ENCODE assay signal across 9 cellular contexts in the genomic region with DNA sequence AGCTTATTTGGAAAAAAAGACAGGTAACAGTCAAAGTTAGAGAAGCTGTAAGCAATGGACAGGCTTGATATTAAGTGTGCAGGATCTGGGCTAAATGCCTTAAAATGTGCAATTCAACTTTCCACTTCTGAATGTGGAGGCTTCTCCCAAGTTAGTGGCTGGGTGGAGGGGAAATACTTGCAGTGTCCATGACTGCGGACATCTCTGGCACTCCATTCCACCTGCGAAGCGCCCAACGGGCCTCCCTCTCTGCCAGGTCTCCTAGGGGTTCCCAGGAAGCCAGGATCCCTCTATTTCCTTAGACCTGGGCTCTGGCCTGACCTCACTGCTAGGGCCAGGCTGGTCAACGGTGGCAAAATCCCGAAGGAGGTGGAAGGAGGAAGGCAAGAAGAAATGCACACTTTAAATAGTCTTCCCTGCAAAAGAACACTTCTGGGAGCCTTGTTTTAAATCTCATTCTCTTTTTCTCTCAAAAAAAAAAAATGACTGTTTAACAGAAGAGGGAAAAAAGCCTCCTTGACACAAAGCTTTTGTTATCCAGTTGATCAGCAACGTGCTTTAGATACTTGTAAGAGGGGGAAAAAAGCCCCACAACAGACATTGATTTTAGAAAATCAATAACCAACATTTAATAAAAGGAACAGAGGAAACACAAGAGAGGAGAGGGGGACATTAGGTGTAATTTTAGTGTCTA. TPM values are rescaled to one million over a fixed set of nuclear protein-coding genes. Genes with fewer than 3 reads are reported as not detected.
DNase-seq lines count a peak whose midpoint lies in the region; ATAC-seq and TF ChIP-seq lines count a peak whose summit lies in the region.
"Had no signal": no experiment of that assay in that cellular context is flagged by ENCODE, and none has a peak within 500 bp of the region (broad histone marks: within the 10 kb centered on the region; RNA-seq: fewer than 3 reads in every experiment).

No MANE protein-coding gene starts in this region.

- H3K4me1 Mint-ChIP-seq in GM23338, result peaks cover 51% of the 10 kb centered on the region
- peaks cover 27% of the 10 kb centered on the region for H3K4me1 Mint-ChIP-seq in activated T-helper 17 cell treated with anti-CD3 and anti-CD28 coated beads, Interleukin-2, amount 50 U/mL, for 72 hours

- no peaks in the 10 kb centered on the region for H3K9me2 ChIP-seq in GM23338 (ENCODE audit: insufficient read depth)
- no peaks in the 10 kb centered on the region for H3K9me2 ChIP-seq in OCI-LY7 (ENCODE audit: insufficient read depth, low read length)

- H3K36me3 ChIP-seq in GM23338 (ENCODE audit: insufficient read depth) (no peaks in the 10 kb centered on the region), iPS-15b (ENCODE audit: control insufficient read depth, insufficient read depth, low read length) (no peaks in the 10 kb centered on the region), skeletal muscle satellite cell (ENCODE audit: insufficient read depth, low read length) (no peaks in the 10 kb centered on the region), OCI-LY7 (ENCODE audit: insufficient read depth, low read length) (no peaks in the 10 kb centered on the region)

- no peaks in the 10 kb centered on the region; the same call in 2 of the 3 replicates for H3K36me3 Mint-ChIP-seq in GM23338 (ENCODE audit: low read depth)
- H3K36me3 Mint-ChIP-seq in activated T-helper 17 cell treated with anti-CD3 and anti-CD28 coated beads, Interleukin-2, amount 50 U/mL, for 72 hours (ENCODE audit: low read depth), result peaks cover 58% of the 10 kb centered on the region

- no peak for TF ChIP-seq CTCF in GM23338 (conservative IDR thresholded peaks at IDR 0.05; ENCODE audit: low read depth in 2 of 2)
- TF ChIP-seq CTCF in OCI-LY7 (conservative IDR thresholded peaks at IDR 0.05; ENCODE audit: low read length), result no peak

- H4K20me1 ChIP-seq in GM23338 (replicated peaks; ENCODE audit: insufficient read depth) (peaks cover 31% of the 10 kb centered on the region), OCI-LY7 (ENCODE audit: insufficient read depth, low read length) (peaks cover 20% of the 10 kb centered on the region; the same call in 1 of the 2 replicates)

- CTCF ChIA-PET in OCI-LY7 (lab: Charles Lee; ENCODE audit: unreplicated experiment), result no interaction called here

- H2AFZ ChIP-seq in GM23338 (no peak overlapping the region), OCI-LY7 (ENCODE audit: low read length) (no peak overlapping the region)

- no peak for ATAC-seq in GM23338
- no peak for ATAC-seq in activated T-helper 17 cell treated with anti-CD3 and anti-CD28 coated beads, Interleukin-2, amount 50 U/mL, for 72 hours (replicated peaks)
- ATAC-seq in GM19395 (IDR thresholded peaks at IDR 0.05; ENCODE audit: unreplicated experiment), result no peak

- H3K27me3 Mint-ChIP-seq in GM23338 (ENCODE audit: insufficient read depth, low read depth, poor library complexity), result peaks cover 68% of the 10 kb centered on the region
- peaks cover 36% of the 10 kb centered on the region for H3K27me3 Mint-ChIP-seq in activated T-helper 17 cell treated with anti-CD3 and anti-CD28 coated beads, Interleukin-2, amount 50 U/mL, for 72 hours

- BruUV-seq in OCI-LY7 (replicated peaks; lab: Mats Ljungman, UMichigan), result no TSS peak

- no peaks in the 10 kb centered on the region; the same call in 2 of the 3 replicates for H3K9me3 Mint-ChIP-seq in GM23338
- no peaks in the 10 kb centered on the region for H3K9me3 Mint-ChIP-seq in activated T-helper 17 cell treated with anti-CD3 and anti-CD28 coated beads, Interleukin-2, amount 50 U/mL, for 72 hours

- H3K27me3 ChIP-seq in GM23338 (ENCODE audit: insufficient read depth), result peaks cover 92% of the 10 kb centered on the region
- H3K27me3 ChIP-seq in iPS-15b (ENCODE audit: control insufficient read depth, insufficient read depth, low read length), result peaks cover 76% of the 10 kb centered on the region
- H3K27me3 ChIP-seq in skeletal muscle satellite cell (ENCODE audit: control insufficient read depth, insufficient read depth, low read length), result no peaks in the 10 kb centered on the region

- H3K27ac Mint-ChIP-seq in GM23338, result no peak overlapping the region
- peak overlapping the region; percentile 92 for H3K27ac Mint-ChIP-seq in activated T-helper 17 cell treated with anti-CD3 and anti-CD28 coated beads, Interleukin-2, amount 50 U/mL, for 72 hours

- DNase-seq in GM23338 (ENCODE audit: low spot score), result peak; percentile 23
- no peak for DNase-seq in NCI-H128 (lab: John Stamatoyannopoulos, UW; ENCODE audit: unreplicated experiment)
- DNase-seq in OCI-LY7 (ENCODE audit: low spot score), result no peak
- no peak for DNase-seq in NCI-H446 treated with DMSO at 0.1 percent for 48 hours (lab: John Stamatoyannopoulos, UW)

- H3K9me3 ChIP-seq in iPS-15b (ENCODE audit: control insufficient read depth, insufficient read depth, low read length), result no peaks in the 10 kb centered on the region
- H3K9me3 ChIP-seq in skeletal muscle satellite cell (replicated peaks; ENCODE audit: low read length), result no peaks in the 10 kb centered on the region
- no peaks in the 10 kb centered on the region for H3K9me3 ChIP-seq in OCI-LY7 (ENCODE audit: low read length)

- H3K79me2 ChIP-seq in GM23338 (replicated peaks; ENCODE audit: insufficient read depth) (no peaks in the 10 kb centered on the region), OCI-LY7 (ENCODE audit: insufficient read depth, low read depth, low read length) (no peaks in the 10 kb centered on the region)

- peaks cover 70% of the 10 kb centered on the region for H3K4me1 ChIP-seq in GM23338 (ENCODE audit: insufficient read depth)
- peaks cover 38% of the 10 kb centered on the region for H3K4me1 ChIP-seq in iPS-15b (ENCODE audit: control insufficient read depth, insufficient read depth, low read length)
- peaks cover 65% of the 10 kb centered on the region for H3K4me1 ChIP-seq in skeletal muscle satellite cell (ENCODE audit: control insufficient read depth, insufficient read depth, low read length)
- H3K4me1 ChIP-seq in OCI-LY7 (ENCODE audit: insufficient read depth, low read length, poor library complexity, severe bottlenecking), result peaks cover 38% of the 10 kb centered on the region

- H3K27ac ChIP-seq in GM23338 (ENCODE audit: low read depth), result no peak overlapping the region
- H3K27ac ChIP-seq in OCI-LY7 (ENCODE audit: low read depth, low read length, poor library complexity, severe bottlenecking), result no peak overlapping the region

- H3K4me2 ChIP-seq in GM23338 (peak overlapping the region; percentile 96), skeletal muscle satellite cell (ENCODE audit: low read length) (peak overlapping the region; percentile 89), OCI-LY7 (ENCODE audit: low read length) (no peak overlapping the region)

- peak overlapping the region; percentile 73 for H3K4me3 Mint-ChIP-seq in GM23338
- H3K4me3 Mint-ChIP-seq in activated T-helper 17 cell treated with anti-CD3 and anti-CD28 coated beads, Interleukin-2, amount 50 U/mL, for 72 hours, result peak overlapping the region; percentile 78
- H3K4me3 Mint-ChIP-seq: central memory CD8-positive, alpha-beta T cell had no signal

- POLR2A ChIA-PET in OCI-LY7 (lab: Charles Lee), result interaction anchor here (0.5 to 0.7 kb wide), 4 partner anchors 36 to 1235 kb away, joined by 3 read pairs; no protein-coding TSS in a partner anchor

- intact Hi-C loops in OCI-LY7 (cut with micrococcal nuclease; ENCODE audit: unreplicated experiment), result loop anchor here (5.0 to 10.0 kb wide), 2 partner anchors 530 to 897 kb away; no protein-coding TSS in a partner anchor

- H3F3A ChIP-seq in GM23338 (replicated peaks; ENCODE audit: low read depth), result peaks cover 14% of the 10 kb centered on the region; the same call in 1 of the 2 replicates

- H3K9ac ChIP-seq in iPS-15b (ENCODE audit: low read depth, low read length) (no peak overlapping the region), skeletal muscle satellite cell (ENCODE audit: low read depth, low read length) (peak overlapping the region; percentile 94)

- H3K4me3 ChIP-seq in GM23338, result peak overlapping the region; percentile 75
- H3K4me3 ChIP-seq in iPS-15b (ENCODE audit: low read depth, low read length), result peak overlapping the region; percentile 42
- peak overlapping the region; percentile 84 for H3K4me3 ChIP-seq in skeletal muscle satellite cell (ENCODE audit: low read length)
- H3K4me3 ChIP-seq in OCI-LY7 (ENCODE audit: low read depth, low read length, poor library complexity, severe bottlenecking), result no peak overlapping the region

TF ChIP-seq in GM23338, 12 proteins besides CTCF, POLR2A, EP300 and RAD21 (continues in another document):
- TF ChIP-seq POLR2AphosphoS5 (IDR thresholded peaks at IDR 0.05; ENCODE audit: low read depth), result no peak
- TF ChIP-seq CREB1 (CRISPR knock-in tag; IDR thresholded peaks at IDR 0.05; ENCODE audit: low read depth), result no peak
- TF ChIP-seq, protein P1, sequence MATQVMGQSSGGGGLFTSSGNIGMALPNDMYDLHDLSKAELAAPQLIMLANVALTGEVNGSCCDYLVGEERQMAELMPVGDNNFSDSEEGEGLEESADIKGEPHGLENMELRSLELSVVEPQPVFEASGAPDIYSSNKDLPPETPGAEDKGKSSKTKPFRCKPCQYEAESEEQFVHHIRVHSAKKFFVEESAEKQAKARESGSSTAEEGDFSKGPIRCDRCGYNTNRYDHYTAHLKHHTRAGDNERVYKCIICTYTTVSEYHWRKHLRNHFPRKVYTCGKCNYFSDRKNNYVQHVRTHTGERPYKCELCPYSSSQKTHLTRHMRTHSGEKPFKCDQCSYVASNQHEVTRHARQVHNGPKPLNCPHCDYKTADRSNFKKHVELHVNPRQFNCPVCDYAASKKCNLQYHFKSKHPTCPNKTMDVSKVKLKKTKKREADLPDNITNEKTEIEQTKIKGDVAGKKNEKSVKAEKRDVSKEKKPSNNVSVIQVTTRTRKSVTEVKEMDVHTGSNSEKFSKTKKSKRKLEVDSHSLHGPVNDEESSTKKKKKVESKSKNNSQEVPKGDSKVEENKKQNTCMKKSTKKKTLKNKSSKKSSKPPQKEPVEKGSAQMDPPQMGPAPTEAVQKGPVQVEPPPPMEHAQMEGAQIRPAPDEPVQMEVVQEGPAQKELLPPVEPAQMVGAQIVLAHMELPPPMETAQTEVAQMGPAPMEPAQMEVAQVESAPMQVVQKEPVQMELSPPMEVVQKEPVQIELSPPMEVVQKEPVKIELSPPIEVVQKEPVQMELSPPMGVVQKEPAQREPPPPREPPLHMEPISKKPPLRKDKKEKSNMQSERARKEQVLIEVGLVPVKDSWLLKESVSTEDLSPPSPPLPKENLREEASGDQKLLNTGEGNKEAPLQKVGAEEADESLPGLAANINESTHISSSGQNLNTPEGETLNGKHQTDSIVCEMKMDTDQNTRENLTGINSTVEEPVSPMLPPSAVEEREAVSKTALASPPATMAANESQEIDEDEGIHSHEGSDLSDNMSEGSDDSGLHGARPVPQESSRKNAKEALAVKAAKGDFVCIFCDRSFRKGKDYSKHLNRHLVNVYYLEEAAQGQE (IDR thresholded peaks at IDR 0.05; ENCODE audit: unreplicated experiment), result no peak

RNA-seq across cellular contexts. Expression of a gene that starts 5.0 kb away (rescaled TPM):
- total RNA-seq in GM23338 (2014; rRNA removed; shearing (Covaris generic)), result 0.08 TPM in 1 of 2 replicates, not detected in the other
- polyA plus RNA-seq in GM23338 (2016; fragmentation: Nextera tagmentation; extraction: Ambion mirVana), result 0.07 and 0.45 TPM in 2 replicates
- 10 to 100 TPM; 27.6 to 44.1 TPM for total RNA-seq in activated T-helper 17 cell treated with anti-CD3 and anti-CD28 coated beads, Interleukin-2, amount 50 U/mL, for 72 hours
- total RNA-seq in skeletal muscle satellite cell (2012; rRNA removed), result 57.8 and 63.1 TPM in 2 replicates
- 15.2 and 16.9 TPM in 2 replicates for total RNA-seq in OCI-LY7 (2014; rRNA removed; shearing (Covaris generic))
- total RNA-seq in OCI-LY7 (2022), result 4.0 and 5.1 TPM in 2 replicates
